ENCODE assay signal across 8 cellular contexts in the genomic region with DNA sequence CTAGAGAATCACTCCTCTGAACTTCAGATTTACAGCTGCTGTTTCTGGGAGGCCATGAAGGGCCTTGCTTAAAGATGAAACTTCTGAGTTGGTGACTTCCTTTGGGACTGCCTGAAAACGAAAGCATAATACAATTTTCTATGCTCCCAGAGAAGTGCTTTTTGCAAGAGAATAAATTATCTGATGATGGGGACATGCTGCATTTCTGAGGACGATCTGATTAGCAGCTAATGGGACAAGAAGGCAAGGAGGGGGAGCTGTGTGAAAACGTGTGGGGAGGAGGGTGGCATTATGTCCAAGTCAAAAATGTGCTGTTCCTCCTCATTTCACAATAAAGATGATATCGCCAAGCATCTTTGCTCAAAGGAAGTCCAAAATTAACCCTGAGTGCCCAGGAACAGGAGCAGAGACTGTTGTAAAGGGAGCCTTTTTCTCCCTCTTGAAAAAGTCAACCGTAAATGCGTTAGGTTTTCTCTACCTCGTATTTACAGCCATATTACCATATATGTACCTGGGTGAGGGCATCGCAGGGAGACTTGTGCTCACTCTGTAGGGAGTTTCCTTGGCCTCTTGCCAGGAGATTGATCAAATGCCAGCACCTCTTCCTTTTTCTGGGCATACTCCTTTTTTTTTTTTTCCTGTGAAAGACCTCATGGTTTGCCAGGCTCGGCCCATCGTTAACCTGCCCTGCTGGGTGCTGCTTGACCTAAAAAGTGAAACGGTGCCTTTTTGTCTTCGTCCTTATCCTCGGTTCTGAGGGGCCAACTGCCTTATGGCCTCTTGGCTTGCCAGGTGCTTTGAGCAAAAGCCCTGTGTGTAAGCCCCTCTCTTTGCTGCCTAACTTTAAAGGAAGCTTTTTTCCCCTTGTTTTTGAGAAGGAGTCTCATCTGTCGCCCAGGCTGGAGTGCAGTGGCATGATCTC. TPM values are rescaled to one million over a fixed set of nuclear protein-coding genes. Genes with fewer than 3 reads are reported as not detected.
A peak's percentile ranks its signal among the peaks of the same experiment; 100 is the strongest.
DNase-seq lines count a peak whose midpoint lies in the region; ATAC-seq and TF ChIP-seq lines count a peak whose summit lies in the region.

No MANE protein-coding gene starts in this region.

- H3K9ac ChIP-seq in MM.1S (ENCODE audit: low read length) = peak overlapping the region; percentile 25; the same call in 1 of the 2 replicates

- WGBS in hepatocyte (ENCODE audit: low lambda C conversion rate, missing lambda C conversion rate) = 65% methylated on average over 14 of the region's 14 CpGs
- 6 to 17% methylated on average over 7 to 14 of the region's 14 CpGs for WGBS in transverse colon (ENCODE audit: low coverage in 1 of 2), 2 donors

- peak overlapping the region; percentile 21 for H2AFZ ChIP-seq in MM.1S (ENCODE audit: low read length)
- H2AFZ ChIP-seq in hepatocyte = no peak overlapping the region

- TF ChIP-seq EP300 in transverse colon (IDR thresholded peaks at IDR 0.05; ENCODE audit: low read depth) = no peak

- peak overlapping the region; percentile 76 for H3K4me2 ChIP-seq in MM.1S (ENCODE audit: low read depth, low read length)
- peak overlapping the region; percentile 54 for H3K4me2 ChIP-seq in hepatocyte

- CTCF ChIA-PET in CD4-positive, alpha-beta T cell (lab: Charles Lee) = interaction anchor here (0.7 to 2.5 kb wide), 3 partner anchors 11 to 206 kb away, joined by 3 to 9 read pairs (median 4); a partner anchor contains a TSS

- no peaks in the 10 kb centered on the region for H3K9me3 ChIP-seq in CD4-positive, alpha-beta T cell (ENCODE audit: control insufficient read depth, low read length)
- no peaks in the 10 kb centered on the region for H3K9me3 ChIP-seq in MM.1S (replicated peaks; ENCODE audit: insufficient read depth, low read length)
- no peaks in the 10 kb centered on the region for H3K9me3 ChIP-seq in hepatocyte (ENCODE audit: low read depth)
- no peaks in the 10 kb centered on the region for H3K9me3 ChIP-seq in transverse colon

- H3F3A ChIP-seq in MM.1S (ENCODE audit: insufficient read depth, low read length) = peaks cover 16% of the 10 kb centered on the region

- no peaks in the 10 kb centered on the region for H3K9me3 Mint-ChIP-seq in CD4-positive, alpha-beta T cell
- H3K9me3 Mint-ChIP-seq in activated T-cell treated with anti-CD3 and anti-CD28 coated beads, Interleukin-2, amount 50 U/mL, for 4 hours = no peaks in the 10 kb centered on the region

- peak overlapping the region; percentile 64 for H3K27ac ChIP-seq in CD4-positive, alpha-beta T cell (ENCODE audit: low read depth, low read length)
- H3K27ac ChIP-seq in MM.1S (ENCODE audit: low read length) (peak overlapping the region; percentile 42; the same call in 1 of the 2 replicates), hepatocyte (peak overlapping the region; percentile 48), transverse colon (peak overlapping the region; percentile 72 to 84 (median 76))

- H3K4me1 ChIP-seq in MM.1S (ENCODE audit: low read length) (peaks cover 25% of the 10 kb centered on the region), hepatocyte (ENCODE audit: insufficient read depth) (peaks cover 41% of the 10 kb centered on the region), transverse colon (peaks cover 21 to 65% (median 36%) of the 10 kb centered on the region in 4 donors)

- DNase-seq in CD4-positive, alpha-beta T cell = peak in 5 of 10 experiments; percentile 16 to 42 (median 24)
- DNase-seq in MM.1S = peak; percentile 61
- peak; percentile 26 for DNase-seq in activated T-cell treated with anti-CD3 and anti-CD28 coated beads, Interleukin-2, amount 50 U/mL, for 4 hours
- no peak for DNase-seq in hepatocyte (ENCODE audit: low spot score)
- peak; percentile 70 for DNase-seq in transverse colon
- no peak for DNase-seq in activated CD4-positive, CD25-positive, alpha-beta regulatory T cell treated with anti-CD3 and anti-CD28 coated beads, Interleukin-2, amount 50 U/mL, for 72 hours
- DNase-seq in midbrain (lab: John Stamatoyannopoulos, UW) = no peak

- no peak for TF ChIP-seq CTCF in CD4-positive, alpha-beta T cell (IDR thresholded peaks at IDR 0.05)
- no peak for TF ChIP-seq CTCF in MM.1S (IDR thresholded peaks at IDR 0.05; ENCODE audit: low read length)
- TF ChIP-seq CTCF in hepatocyte (IDR thresholded peaks at IDR 0.05; ENCODE audit: poor library complexity) = no peak
- no peak for TF ChIP-seq CTCF in transverse colon (IDR thresholded peaks at IDR 0.05)

- ATAC-seq in CD4-positive, alpha-beta T cell (ENCODE audit: poor library complexity) = peak; percentile 85
- ATAC-seq in activated T-cell treated with anti-CD3 and anti-CD28 coated beads, Interleukin-2, amount 50 U/mL, for 4 hours = peak; percentile 63 to 64
- ATAC-seq in GM19324 (IDR thresholded peaks at IDR 0.05; ENCODE audit: low FRiP score, unreplicated experiment) = no peak

- in situ Hi-C loops in transverse colon (cut with MboI; ENCODE audit: low pct_ligation_motif_present in 1 of 4, low pct_unique_long_range_greater_than_20kb in 1 of 4, low sequenced_read_pairs in 3 of 4) = no loop called here

- peak overlapping the region; percentile 57 for H3K4me3 Mint-ChIP-seq in CD4-positive, alpha-beta T cell
- H3K4me3 Mint-ChIP-seq in activated T-cell treated with anti-CD3 and anti-CD28 coated beads, Interleukin-2, amount 50 U/mL, for 4 hours = peak overlapping the region; percentile 2

- intact Hi-C loops in CD4-positive, alpha-beta T cell (cut with DNase I, micrococcal nuclease) = loop anchor here (1.0 to 5.0 kb wide), 3 partner anchors 11 to 37 kb away; a partner anchor contains a TSS
- intact Hi-C loops in transverse colon (cut with DNase I; ENCODE audit: low total_unique reads) = no loop called here

- no peaks in the 10 kb centered on the region for H3K27me3 Mint-ChIP-seq in CD4-positive, alpha-beta T cell
- H3K27me3 Mint-ChIP-seq in activated T-cell treated with anti-CD3 and anti-CD28 coated beads, Interleukin-2, amount 50 U/mL, for 4 hours (ENCODE audit: low read depth) = no peaks in the 10 kb centered on the region

- H3K4me3 ChIP-seq in MM.1S (ENCODE audit: low read length) (peak overlapping the region; percentile 41), hepatocyte (no peak overlapping the region), transverse colon (peak overlapping the region in 2 of 4 donors; percentile 11 to 26)

- no peaks in the 10 kb centered on the region for H3K9me2 ChIP-seq in MM.1S (replicated peaks; ENCODE audit: insufficient read depth, low read length)
- H3K9me2 ChIP-seq in hepatocyte (replicated peaks; ENCODE audit: insufficient read depth) = no peaks in the 10 kb centered on the region

- H3K27me3 ChIP-seq in CD4-positive, alpha-beta T cell (ENCODE audit: control insufficient read depth, insufficient read depth, low read length) = no peaks in the 10 kb centered on the region
- no peaks in the 10 kb centered on the region for H3K27me3 ChIP-seq in MM.1S (replicated peaks; ENCODE audit: insufficient read depth, low read length)
- H3K27me3 ChIP-seq in hepatocyte = no peaks in the 10 kb centered on the region
- no peaks in the 10 kb centered on the region for H3K27me3 ChIP-seq in transverse colon

- H4K20me1 ChIP-seq in MM.1S (ENCODE audit: insufficient read depth, low read length) (no peaks in the 10 kb centered on the region), hepatocyte (ENCODE audit: insufficient read depth, poor library complexity, severe bottlenecking) (no peaks in the 10 kb centered on the region)

- H3K4me1 Mint-ChIP-seq in CD4-positive, alpha-beta T cell (ENCODE audit: low read depth) = peaks cover 38% of the 10 kb centered on the region
- H3K4me1 Mint-ChIP-seq in activated T-cell treated with anti-CD3 and anti-CD28 coated beads, Interleukin-2, amount 50 U/mL, for 4 hours (ENCODE audit: low read depth) = peaks cover 47% of the 10 kb centered on the region

- POLR2A ChIA-PET in CD4-positive, alpha-beta T cell (lab: Charles Lee) = interaction anchor here (0.8 to 7.0 kb wide), 5 partner anchors 10 to 129 kb away, joined by 3 to 87 read pairs (median 4); a partner anchor contains a TSS

- H3K36me3 ChIP-seq in MM.1S (replicated peaks; ENCODE audit: insufficient read depth, low read length) = no peaks in the 10 kb centered on the region
- peaks cover 3% of the 10 kb centered on the region for H3K36me3 ChIP-seq in hepatocyte (replicated peaks; ENCODE audit: insufficient read depth, low read depth)
- no peaks in the 10 kb centered on the region for H3K36me3 ChIP-seq in transverse colon

- H3K79me2 ChIP-seq in MM.1S (ENCODE audit: low read length) (no peaks in the 10 kb centered on the region), hepatocyte (peaks cover 33% of the 10 kb centered on the region)

- H3K36me3 Mint-ChIP-seq in CD4-positive, alpha-beta T cell (ENCODE audit: low read depth) = peaks cover 4% of the 10 kb centered on the region
- H3K36me3 Mint-ChIP-seq in activated T-cell treated with anti-CD3 and anti-CD28 coated beads, Interleukin-2, amount 50 U/mL, for 4 hours (ENCODE audit: insufficient read depth) = peaks cover 14% of the 10 kb centered on the region

- no peak for TF ChIP-seq POLR2A in transverse colon (IDR thresholded peaks at IDR 0.05)

- H3K27ac Mint-ChIP-seq in CD4-positive, alpha-beta T cell = peak overlapping the region; percentile 82

RNA-seq across cellular contexts. Expression of a gene that starts 11.5 kb away (rescaled TPM):
- total RNA-seq in CD4-positive, alpha-beta T cell = 10 to 100 TPM; 57.6 to 59.9 TPM
- 10 to 100 TPM; 59.0 to 92.3 (median 88.9) TPM for total RNA-seq in activated T-cell treated with anti-CD3 and anti-CD28 coated beads, Interleukin-2, amount 50 U/mL, for 4 hours
- total RNA-seq in hepatocyte (79.1 and 90.8 TPM in 2 replicates), transverse colon (10 to 100 TPM; 15.3 to 50.2 (median 28.7) TPM)
- 46.8 and 54.8 TPM in 2 replicates for polyA plus RNA-seq in hepatocyte

RNA-seq across cellular contexts. Expression of a gene that starts 37.5 kb away (rescaled TPM):
- total RNA-seq in CD4-positive, alpha-beta T cell = 1 to 10 TPM; 7.0 to 8.1 TPM
- 10 to 100 TPM in 1 of 3 donors, 1 to 10 TPM in 2; 7.5 to 10.4 (median 9.4) TPM for total RNA-seq in activated T-cell treated with anti-CD3 and anti-CD28 coated beads, Interleukin-2, amount 50 U/mL, for 4 hours
- 49.6 and 59.0 TPM in 2 replicates for total RNA-seq in hepatocyte
- 43.1 and 55.5 TPM in 2 replicates for polyA plus RNA-seq in hepatocyte
- total RNA-seq in transverse colon = 10 to 100 TPM; 25.1 to 70.5 (median 65.3) TPM

Comparison
In these comparisons a context has a peak if more than half of its experiments do, and no peak if none do; other contexts are left out.
1. DNase-seq: peak in MM.1S (single experiment), activated T-cell treated with anti-CD3 and anti-CD28 coated beads, Interleukin-2, amount 50 U/mL, for 4 hours (single experiment) and transverse colon (single experiment); none in hepatocyte (single experiment), activated CD4-positive, CD25-positive, alpha-beta regulatory T cell treated with anti-CD3 and anti-CD28 coated beads, Interleukin-2, amount 50 U/mL, for 72 hours (single experiment) and midbrain (single experiment).
2. Peak in every context shown above with its lines, with median percentiles within 50 percentile points of each other: H3K27ac ChIP-seq.